ENCODE assay signal across 11 cellular contexts in genomic region chr2:215845839-215846586, GRCh38.
A peak's percentile ranks its signal among the peaks of the same experiment; 100 is the strongest.
DNase-seq lines count a peak whose midpoint lies in the region; ATAC-seq, FAIRE-seq and TF ChIP-seq lines count a peak whose summit lies in the region.
"Had no signal": no experiment of that assay in that cellular context is flagged by ENCODE, and none has a peak within 500 bp of the region (broad histone marks: within the 10 kb centered on the region; RNA-seq: fewer than 3 reads in every experiment).

No MANE protein-coding gene starts in this region.

- in situ Hi-C loops in K562 (cut with MboI) (no loop called here), HAP-1 (cut with MboI; ENCODE audit: low sequenced_read_pairs) (no loop called here)

- FAIRE-seq in K562 (lab: Jason Lieb, UNC): no peak
- FAIRE-seq: small intestine had no signal

- H3K36me3 ChIP-seq in K562 (ENCODE audit: control insufficient read depth, insufficient read depth, low read length) (no peaks in the 10 kb centered on the region), HAP-1 (replicated peaks) (no peaks in the 10 kb centered on the region)

- no peaks in the 10 kb centered on the region for H3K9me3 ChIP-seq in K562 (replicated peaks; ENCODE audit: control insufficient read depth, insufficient read depth, low read depth, low read length)
- no peaks in the 10 kb centered on the region for H3K9me3 ChIP-seq in HAP-1

- H3K9me1 ChIP-seq in K562 (ENCODE audit: control insufficient read depth, insufficient read depth, low read length): no peaks in the 10 kb centered on the region

- H3K9ac ChIP-seq in K562 (ENCODE audit: insufficient read depth in 1 of 2, low read depth in 2 of 2, low read length in 2 of 2): no peak overlapping the region

- H3K4me3 ChIP-seq in K562 (no peak overlapping the region), HAP-1 (no peak overlapping the region)

- TF ChIP-seq EP300 in K562 (IDR thresholded peaks at IDR 0.05; ENCODE audit: low read length): no peak

- no TSS peak for BruUV-seq in K562 (replicated peaks; lab: Mats Ljungman, UMichigan)

- intact Hi-C loops in K562 (cut with micrococcal nuclease): no loop called here

- no peak for TF ChIP-seq CTCF in K562 (IDR thresholded peaks at IDR 0.05 in 2 of 3, conservative IDR thresholded peaks at IDR 0.05 in 1 of 3; ENCODE audit: insufficient read depth in 2 of 3, low read depth in 1 of 3, low read length in 3 of 3)

- DNase-seq in K562 (ENCODE audit: extremely low read depth in 1 of 4, low spot score in 3 of 4): no peak
- DNase-seq in cortex of kidney (lab: John Stamatoyannopoulos, UW): no peak
- no peak for DNase-seq in NCI-H526 treated with DMSO at 0.1 percent for 48 hours (lab: John Stamatoyannopoulos, UW)
- no peak for DNase-seq in HAP-1 (ENCODE audit: low spot score in 2 of 2)
- DNase-seq in hippocampal formation (lab: John Stamatoyannopoulos, UW): no peak
- DNase-seq: activated naive CD4-positive, alpha-beta T cell treated with anti-CD3 and anti-CD28 coated beads, Interleukin-2, amount 10 ng/mL, durations not matched to agents 7 days and 5 days; small intestine had no signal

- POLR2A ChIA-PET in K562 (lab: Yijun Ruan, JAX): no interaction called here

- H2AFZ ChIP-seq in K562 (ENCODE audit: low read depth, low read length): no peak overlapping the region

- CTCF ChIA-PET in K562 (lab: Yijun Ruan, JAX; ENCODE audit: low intra/inter-chr PET ratio): no interaction called here

- no peak overlapping the region for H3K4me2 ChIP-seq in K562 (ENCODE audit: insufficient read depth, low read length)

- ATAC-seq in GM18519 (IDR thresholded peaks at IDR 0.05; ENCODE audit: low FRiP score, unreplicated experiment) (peak; percentile 89), GM21515 (IDR thresholded peaks at IDR 0.05; ENCODE audit: unreplicated experiment) (peak; percentile 65), HG03175 (IDR thresholded peaks at IDR 0.05; ENCODE audit: unreplicated experiment) (peak; percentile 78), K562 (peak; percentile 25; the same call in 1 of the 3 replicates)
- ATAC-seq: stimulated activated effector memory CD8-positive, alpha-beta T cell treated with anti-CD3 and anti-CD28 coated beads, Interleukin-12 subunit alpha, Interleukin-12 subunit beta, amount 100 ng/mL, for 72 hours had no signal

- TF ChIP-seq RAD21 in K562 (CRISPR knock-in tag; conservative IDR thresholded peaks at IDR 0.05 in 1 of 2, IDR thresholded peaks at IDR 0.05 in 1 of 2): no peak

- H3K4me1 ChIP-seq in K562 (replicated peaks in 1 of 2; ENCODE audit: control insufficient read depth in 2 of 2, insufficient read depth in 2 of 2, low read length in 2 of 2) (no peaks in the 10 kb centered on the region; a peak in 1 of 5 replicates), HAP-1 (no peaks in the 10 kb centered on the region)

- no peaks in the 10 kb centered on the region for H4K20me1 ChIP-seq in K562 (replicated peaks; ENCODE audit: control insufficient read depth, insufficient read depth, low read length)

- no peaks in the 10 kb centered on the region for H3K79me2 ChIP-seq in K562 (ENCODE audit: control insufficient read depth, insufficient read depth, low read length)

- 36% methylated on average over 8 of the region's 8 CpGs for WGBS in K562 (ENCODE audit: insufficient coverage, low coverage, missing lambda C conversion rate)

- no peaks in the 10 kb centered on the region for H3K27me3 ChIP-seq in K562 (ENCODE audit: control insufficient read depth in 2 of 2, insufficient read depth in 2 of 2, low read length in 2 of 2)
- H3K27me3 ChIP-seq in HAP-1 (ENCODE audit: low read depth): no peaks in the 10 kb centered on the region

- no peak overlapping the region for H3K27ac ChIP-seq in K562 (ENCODE audit: extremely low read depth, low read depth, low read length)

- TF ChIP-seq POLR2A in K562 (conservative IDR thresholded peaks at IDR 0.05): no peak

TF ChIP-seq in K562, 482 proteins besides CTCF, POLR2A, EP300 and RAD21:
- TF ChIP-seq ZFP36 (IDR thresholded peaks at IDR 0.05; ENCODE audit: low read depth, low read length, partially characterized antibody): no peak
- TF ChIP-seq NFIC (IDR thresholded peaks at IDR 0.05): no peak
- no peak for TF ChIP-seq ZNF239 (CRISPR knock-in tag; IDR thresholded peaks at IDR 0.05)
- no peak for TF ChIP-seq U2AF1 (optimal IDR thresholded peaks at IDR 0.05; ENCODE audit: low read depth, low read length)
- TF ChIP-seq, protein P1, sequence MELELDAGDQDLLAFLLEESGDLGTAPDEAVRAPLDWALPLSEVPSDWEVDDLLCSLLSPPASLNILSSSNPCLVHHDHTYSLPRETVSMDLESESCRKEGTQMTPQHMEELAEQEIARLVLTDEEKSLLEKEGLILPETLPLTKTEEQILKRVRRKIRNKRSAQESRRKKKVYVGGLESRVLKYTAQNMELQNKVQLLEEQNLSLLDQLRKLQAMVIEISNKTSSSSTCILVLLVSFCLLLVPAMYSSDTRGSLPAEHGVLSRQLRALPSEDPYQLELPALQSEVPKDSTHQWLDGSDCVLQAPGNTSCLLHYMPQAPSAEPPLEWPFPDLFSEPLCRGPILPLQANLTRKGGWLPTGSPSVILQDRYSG (tag; conservative IDR thresholded peaks at IDR 0.05; ENCODE audit: low read depth): no peak
- TF ChIP-seq RBM39 (optimal IDR thresholded peaks at IDR 0.05; ENCODE audit: low read depth, low read length): no peak
- TF ChIP-seq ZNF77 (CRISPR knock-in tag; IDR thresholded peaks at IDR 0.05): no peak
- TF ChIP-seq HMGN3 (IDR thresholded peaks at IDR 0.05; ENCODE audit: borderline replicate concordance, extremely low read depth, insufficient read length, low read depth, low read length): no peak
- TF ChIP-seq XRCC4 (IDR thresholded peaks at IDR 0.05; ENCODE audit: extremely low read depth, insufficient read depth, insufficient read length): no peak
- TF ChIP-seq, protein P2, sequence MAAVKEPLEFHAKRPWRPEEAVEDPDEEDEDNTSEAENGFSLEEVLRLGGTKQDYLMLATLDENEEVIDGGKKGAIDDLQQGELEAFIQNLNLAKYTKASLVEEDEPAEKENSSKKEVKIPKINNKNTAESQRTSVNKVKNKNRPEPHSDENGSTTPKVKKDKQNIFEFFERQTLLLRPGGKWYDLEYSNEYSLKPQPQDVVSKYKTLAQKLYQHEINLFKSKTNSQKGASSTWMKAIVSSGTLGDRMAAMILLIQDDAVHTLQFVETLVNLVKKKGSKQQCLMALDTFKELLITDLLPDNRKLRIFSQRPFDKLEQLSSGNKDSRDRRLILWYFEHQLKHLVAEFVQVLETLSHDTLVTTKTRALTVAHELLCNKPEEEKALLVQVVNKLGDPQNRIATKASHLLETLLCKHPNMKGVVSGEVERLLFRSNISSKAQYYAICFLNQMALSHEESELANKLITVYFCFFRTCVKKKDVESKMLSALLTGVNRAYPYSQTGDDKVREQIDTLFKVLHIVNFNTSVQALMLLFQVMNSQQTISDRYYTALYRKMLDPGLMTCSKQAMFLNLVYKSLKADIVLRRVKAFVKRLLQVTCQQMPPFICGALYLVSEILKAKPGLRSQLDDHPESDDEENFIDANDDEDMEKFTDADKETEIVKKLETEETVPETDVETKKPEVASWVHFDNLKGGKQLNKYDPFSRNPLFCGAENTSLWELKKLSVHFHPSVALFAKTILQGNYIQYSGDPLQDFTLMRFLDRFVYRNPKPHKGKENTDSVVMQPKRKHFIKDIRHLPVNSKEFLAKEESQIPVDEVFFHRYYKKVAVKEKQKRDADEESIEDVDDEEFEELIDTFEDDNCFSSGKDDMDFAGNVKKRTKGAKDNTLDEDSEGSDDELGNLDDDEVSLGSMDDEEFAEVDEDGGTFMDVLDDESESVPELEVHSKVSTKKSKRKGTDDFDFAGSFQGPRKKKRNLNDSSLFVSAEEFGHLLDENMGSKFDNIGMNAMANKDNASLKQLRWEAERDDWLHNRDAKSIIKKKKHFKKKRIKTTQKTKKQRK (IDR thresholded peaks at IDR 0.05; ENCODE audit: borderline replicate concordance, low read depth, low read length): no peak
TF ChIP-seq in K562: peak in this region for 0.

Comparison
In these comparisons a context has a peak if more than half of its experiments do, and no peak if none do; other contexts are left out.
1. ATAC-seq: peak in every context shown above with its lines; median percentile 89 in GM18519; 78 in HG03175; 65 in GM21515; 25 in K562.